ENCODE assay signal across 22 cellular contexts in genomic region chr1:162020145-162020544, GRCh38. TPM values are rescaled to one million over a fixed set of nuclear protein-coding genes. Genes with fewer than 3 reads are reported as not detected.
DNase-seq lines count a peak whose midpoint lies in the region; ATAC-seq, FAIRE-seq and TF ChIP-seq lines count a peak whose summit lies in the region.
"Had no signal": no experiment of that assay in that cellular context is flagged by ENCODE, and none has a peak within 500 bp of the region (broad histone marks: within the 10 kb centered on the region; RNA-seq: fewer than 3 reads in every experiment).

No MANE protein-coding gene starts in this region.

- TF ChIP-seq POLR2A in HepG2 (IDR thresholded peaks at IDR 0.05; ENCODE audit: insufficient read depth in 1 of 2, low read depth in 2 of 2, low read length in 2 of 2) (no peak), right lobe of liver (IDR thresholded peaks at IDR 0.05) (no peak)

- H3K9me2 ChIP-seq in hepatocyte (replicated peaks; ENCODE audit: insufficient read depth): no peaks in the 10 kb centered on the region

- H3K36me3 ChIP-seq in HepG2 (replicated peaks in 1 of 2; ENCODE audit: control insufficient read depth in 1 of 2, insufficient read depth in 2 of 2, low read length in 2 of 2): no peaks in the 10 kb centered on the region
- no peaks in the 10 kb centered on the region for H3K36me3 ChIP-seq in right lobe of liver
- H3K36me3 ChIP-seq in aorta (ENCODE audit: control insufficient read depth in 1 of 2, insufficient read depth in 2 of 2, low read length in 1 of 2): no peaks in the 10 kb centered on the region
- H3K36me3 ChIP-seq in hepatocyte (replicated peaks; ENCODE audit: insufficient read depth, low read depth): no peaks in the 10 kb centered on the region
- H3K36me3 ChIP-seq: upper lobe of right lung had no signal

- H3K27ac ChIP-seq in HepG2 (ENCODE audit: extremely low read length, insufficient read depth, low read length) (no peak overlapping the region), right lobe of liver (no peak overlapping the region), aorta (ENCODE audit: low read depth in 1 of 2, low read length in 2 of 2) (peak overlapping the region in 1 of 2 donors; percentile 80), hepatocyte (no peak overlapping the region)
- H3K27ac ChIP-seq: HL-60, upper lobe of right lung had no signal

- 8% methylated on average over 1 of the region's 2 CpGs for WGBS in HepG2 (ENCODE audit: low lambda C conversion rate)
- WGBS in right lobe of liver (ENCODE audit: insufficient coverage, low coverage, low lambda C conversion rate, missing lambda C conversion rate): 45% methylated on average over 2 of the region's 2 CpGs
- 3 to 4% methylated on average over 2 of the region's 2 CpGs for WGBS in aorta, 2 donors
- WGBS in hepatocyte (ENCODE audit: low lambda C conversion rate, missing lambda C conversion rate): 52% methylated on average over 2 of the region's 2 CpGs

- CTCF ChIA-PET in HepG2 (lab: Yijun Ruan, JAX; ENCODE audit: low intra/inter-chr PET ratio, low total read pairs): no interaction called here

- H3K9me3 ChIP-seq in HepG2 (ENCODE audit: low read length) (no peaks in the 10 kb centered on the region), right lobe of liver (no peaks in the 10 kb centered on the region), aorta (ENCODE audit: control insufficient read depth, low read length) (no peaks in the 10 kb centered on the region), hepatocyte (ENCODE audit: low read depth) (no peaks in the 10 kb centered on the region)
- H3K9me3 ChIP-seq: upper lobe of right lung had no signal

- no peak for DNase-seq in HepG2 (ENCODE audit: low spot score)
- DNase-seq in right lobe of liver: no peak
- peak; percentile 20 to 34 for DNase-seq in cardiac fibroblast (ENCODE audit: low read depth in 2 of 2)
- DNase-seq in kidney tubule cell (ENCODE audit: low spot score): peak; percentile 59
- no peak for DNase-seq in aorta
- no peak for DNase-seq in hepatocyte (ENCODE audit: low spot score)
- no peak for DNase-seq in COLO829 (ENCODE audit: low spot score)
- DNase-seq: activated CD8-positive, alpha-beta T cell treated with anti-CD3 and anti-CD28 coated beads for 36 hours; activated effector memory CD4-positive, alpha-beta T cell treated with anti-CD3 and anti-CD28 coated beads, Interleukin-2, amount 50 U/mL, for 16 hours; activated T-cell treated with anti-CD3 and anti-CD28 coated beads for 4 hours; central memory CD4-positive, alpha-beta T cell; erythroblast; left cardiac atrium; mesenchymal stem cell; naive B cell; NCI-H1436 treated with DMSO at 0.1 percent for 48 hours; NCI-H2171; stimulated activated naive CD8-positive, alpha-beta T cell treated with anti-CD3 and anti-CD28 coated beads, Interleukin-15, amount 100 ng/mL, for 72 hours; upper lobe of right lung had no signal

- H3K79me2 ChIP-seq in HepG2 (ENCODE audit: insufficient read depth, low read length) (no peaks in the 10 kb centered on the region), hepatocyte (no peaks in the 10 kb centered on the region)

- no peaks in the 10 kb centered on the region for H4K20me1 ChIP-seq in HepG2 (ENCODE audit: insufficient read depth, low read length)
- no peaks in the 10 kb centered on the region for H4K20me1 ChIP-seq in hepatocyte (ENCODE audit: insufficient read depth, poor library complexity, severe bottlenecking)

- H3K4me2 ChIP-seq in HepG2 (ENCODE audit: low read depth, low read length) (no peak overlapping the region), hepatocyte (no peak overlapping the region)

- intact Hi-C loops in HepG2 (cut with micrococcal nuclease; ENCODE audit: unreplicated experiment) (no loop called here), right lobe of liver (cut with DNase I) (no loop called here), aorta (cut with DNase I) (loop anchor here (2.0 to 5.0 kb wide), 3 partner anchors 57 to 113 kb away; no protein-coding TSS in a partner anchor)

- H3K9ac ChIP-seq in HepG2 (ENCODE audit: insufficient read depth, low read depth, low read length): no peak overlapping the region

- TF ChIP-seq RAD21 in HepG2 (CRISPR knock-in tag; IDR thresholded peaks at IDR 0.05): no peak

- H3K4me1 ChIP-seq in HepG2 (ENCODE audit: insufficient read depth, low read length) (0 out of 2 replicates have a peak, but pooled peaks cover 5% of the 10 kb centered on the region), right lobe of liver (peaks cover 0 to 10% (median 0%) of the 10 kb centered on the region in 4 donors), aorta (ENCODE audit: control insufficient read depth in 1 of 2, insufficient read depth in 2 of 2, low read length in 2 of 2) (peaks cover 8 to 17% of the 10 kb centered on the region in 2 donors), hepatocyte (ENCODE audit: insufficient read depth) (peaks cover 4% of the 10 kb centered on the region)

- ATAC-seq in HepG2: no peak
- no peak for ATAC-seq in right lobe of liver
- peak; percentile 58 for ATAC-seq in aorta (ENCODE audit: low FRiP score)
- ATAC-seq in HG02588 (IDR thresholded peaks at IDR 0.05; ENCODE audit: unreplicated experiment): no peak
- ATAC-seq: activated CD8-positive, alpha-beta T cell treated with anti-CD3 and anti-CD28 coated beads for 36 hours; stimulated activated naive CD8-positive, alpha-beta T cell treated with anti-CD3 and anti-CD28 coated beads, Interleukin-15, amount 100 ng/mL, for 72 hours; upper lobe of right lung had no signal

- FAIRE-seq in HepG2 (lab: Jason Lieb, UNC): no peak
- FAIRE-seq: GM19239 had no signal

- H3K4me3 ChIP-seq in HepG2 (replicated peaks in 1 of 3; ENCODE audit: insufficient read depth in 1 of 3, low read depth in 2 of 3, low read length in 3 of 3) (no peak overlapping the region), right lobe of liver (no peak overlapping the region), cardiac fibroblast (replicated peaks in 1 of 2; ENCODE audit: low read depth in 2 of 2, low read length in 2 of 2) (no peak overlapping the region), aorta (ENCODE audit: low read length in 2 of 2) (no peak overlapping the region), hepatocyte (no peak overlapping the region)
- H3K4me3 ChIP-seq: upper lobe of right lung had no signal

- TF ChIP-seq CTCF in HepG2 (CRISPR knock-in tag; IDR thresholded peaks at IDR 0.05): no peak
- no peak for TF ChIP-seq CTCF in right lobe of liver (IDR thresholded peaks at IDR 0.05)
- no peak for TF ChIP-seq CTCF in cardiac fibroblast (IDR thresholded peaks at IDR 0.05; ENCODE audit: low read depth, low read length)
- no peak for TF ChIP-seq CTCF in hepatocyte (IDR thresholded peaks at IDR 0.05; ENCODE audit: poor library complexity)

- in situ Hi-C loops in HepG2 (cut with HindIII; ENCODE audit: extremely low pct_ligation_motif_present, low pct_unique_long_range_greater_than_20kb): no loop called here

- H3K27me3 ChIP-seq in HepG2 (ENCODE audit: control insufficient read depth in 1 of 2, insufficient read depth in 2 of 2, low read length in 2 of 2): peaks cover 3 to 32% of the 10 kb centered on the region in 2 experiments; a peak in 3 of 5 replicates
- peaks cover 0 to 11% of the 10 kb centered on the region in 2 donors for H3K27me3 ChIP-seq in right lobe of liver
- no peaks in the 10 kb centered on the region for H3K27me3 ChIP-seq in aorta (ENCODE audit: control insufficient read depth in 1 of 2, insufficient read depth in 2 of 2, low read length in 1 of 2)
- peaks cover 14% of the 10 kb centered on the region for H3K27me3 ChIP-seq in hepatocyte

- no peak overlapping the region for H2AFZ ChIP-seq in HepG2 (ENCODE audit: low read length)
- H2AFZ ChIP-seq in hepatocyte: no peak overlapping the region

- no TSS peak for BruUV-seq in HepG2 (replicated peaks; lab: Mats Ljungman, UMichigan)

- no peak for TF ChIP-seq EP300 in HepG2 (IDR thresholded peaks at IDR 0.05; ENCODE audit: low read depth in 2 of 2, low read length in 2 of 2)
- TF ChIP-seq EP300 in HepG2 (CRISPR knock-in tag; IDR thresholded peaks at IDR 0.05; ENCODE audit: borderline replicate concordance): no peak

- POLR2A ChIA-PET in HepG2 (lab: Yijun Ruan, JAX): no interaction called here

RNA-seq across cellular contexts. Expression of gene OLFML2B, which starts 3.5 kb away (rescaled TPM):
- total RNA-seq in HepG2 (2016; rRNA removed; fragmentation: Illumina TruSeq; extraction: Trizol) (not detected in 2 replicates), right lobe of liver (1 to 10 TPM in 3 of 6 experiments, under 1 TPM in 3; 0.37 to 2.1 (median 1.3) TPM), aorta (10 to 100 TPM; 31.9 to 82.6 TPM), hepatocyte (1.2 and 2.2 TPM in 2 replicates)
- total RNA-seq in HepG2 (2016; cell fraction: cytosol; rRNA removed; fragmentation: Illumina TruSeq; extraction: Trizol; ENCODE audit: low read depth): not detected in 2 replicates
- total RNA-seq in HepG2 (2016; cell fraction: insoluble cytoplasmic fraction; rRNA removed; fragmentation: Illumina TruSeq; extraction: Trizol): not detected in 2 replicates
- not detected in 2 replicates for total RNA-seq in HepG2 (2016; cell fraction: membrane; rRNA removed; fragmentation: Illumina TruSeq; extraction: Trizol)
- total RNA-seq in HepG2 (2016; cell fraction: nucleus; rRNA removed; fragmentation: Illumina TruSeq; extraction: Trizol): not detected in 2 replicates
- polyA plus RNA-seq in HepG2 (2011; rRNA removed) (not detected in 2 replicates), aorta (10 to 100 TPM in 1 of 2 donors, 1 to 10 TPM in 1; 8.0 to 39.0 TPM), hepatocyte (2.9 and 3.9 TPM in 2 replicates)
- not detected in 2 replicates for polyA plus RNA-seq in HepG2 (2011; cell fraction: cytosol; rRNA removed)
- polyA plus RNA-seq in HepG2 (2011; cell fraction: nucleus; rRNA removed): not detected in 2 replicates
- not detected in 2 replicates for polyA plus RNA-seq in HepG2 (2012)
- not detected in 2 replicates for polyA plus RNA-seq in HepG2 (2016; cell fraction: cytosol; fragmentation: Illumina TruSeq; extraction: Trizol; ENCODE audit: low read depth)
- polyA plus RNA-seq in HepG2 (2016; cell fraction: insoluble cytoplasmic fraction; fragmentation: Illumina TruSeq; extraction: Trizol; ENCODE audit: low read depth): not detected in 2 replicates
- not detected in 2 replicates for polyA plus RNA-seq in HepG2 (2016; cell fraction: membrane; fragmentation: Illumina TruSeq; extraction: Trizol; ENCODE audit: low read depth)
- polyA plus RNA-seq in HepG2 (2016; cell fraction: nucleus; fragmentation: Illumina TruSeq; extraction: Trizol; ENCODE audit: insufficient read depth, low read depth): not detected in 2 replicates
- 0.05 TPM in 1 of 2 replicates, not detected in the other for polyA minus RNA-seq in HepG2 (2011; rRNA and poly(A)+ RNA removed; ENCODE audit: low replicate concordance)
- polyA minus RNA-seq in HepG2 (2011; cell fraction: cytosol; rRNA and poly(A)+ RNA removed): not detected in 2 replicates
- polyA minus RNA-seq in HepG2 (2011; cell fraction: nucleus; rRNA and poly(A)+ RNA removed): not detected in 2 replicates
- total RNA-seq: activated CD8-positive, alpha-beta T cell treated with anti-CD3 and anti-CD28 coated beads for 36 hours had no signal

RNA-seq across cellular contexts. Expression of gene NOS1AP, which starts 49.3 kb away (rescaled TPM):
- 2.5 and 3.3 TPM in 2 replicates for total RNA-seq in HepG2 (2016; rRNA removed; fragmentation: Illumina TruSeq; extraction: Trizol)
- total RNA-seq in HepG2 (2016; cell fraction: cytosol; rRNA removed; fragmentation: Illumina TruSeq; extraction: Trizol; ENCODE audit: low read depth): 0.44 and 0.71 TPM in 2 replicates
- total RNA-seq in HepG2 (2016; cell fraction: insoluble cytoplasmic fraction; rRNA removed; fragmentation: Illumina TruSeq; extraction: Trizol): 2.0 and 3.2 TPM in 2 replicates
- 1.0 and 1.1 TPM in 2 replicates for total RNA-seq in HepG2 (2016; cell fraction: membrane; rRNA removed; fragmentation: Illumina TruSeq; extraction: Trizol)
- total RNA-seq in HepG2 (2016; cell fraction: nucleus; rRNA removed; fragmentation: Illumina TruSeq; extraction: Trizol): 6.2 and 8.0 TPM in 2 replicates
- 1.9 and 2.0 TPM in 2 replicates for polyA plus RNA-seq in HepG2 (2011; rRNA removed)
- polyA plus RNA-seq in HepG2 (2011; cell fraction: cytosol; rRNA removed): 0.64 and 0.76 TPM in 2 replicates
- polyA plus RNA-seq in HepG2 (2011; cell fraction: nucleus; rRNA removed): 10.0 and 12.0 TPM in 2 replicates
- 3.3 and 4.1 TPM in 2 replicates for polyA plus RNA-seq in HepG2 (2012)
- polyA plus RNA-seq in HepG2 (2016; cell fraction: cytosol; fragmentation: Illumina TruSeq; extraction: Trizol; ENCODE audit: low read depth): 0.06 and 0.09 TPM in 2 replicates
- polyA plus RNA-seq in HepG2 (2016; cell fraction: insoluble cytoplasmic fraction; fragmentation: Illumina TruSeq; extraction: Trizol; ENCODE audit: low read depth): 1.3 and 2.6 TPM in 2 replicates
- polyA plus RNA-seq in HepG2 (2016; cell fraction: membrane; fragmentation: Illumina TruSeq; extraction: Trizol; ENCODE audit: low read depth): 0.14 and 0.41 TPM in 2 replicates
- 5.9 and 7.5 TPM in 2 replicates for polyA plus RNA-seq in HepG2 (2016; cell fraction: nucleus; fragmentation: Illumina TruSeq; extraction: Trizol; ENCODE audit: insufficient read depth, low read depth)
- polyA minus RNA-seq in HepG2 (2011; rRNA and poly(A)+ RNA removed; ENCODE audit: low replicate concordance): 8.3 and 12.9 TPM in 2 replicates
- polyA minus RNA-seq in HepG2 (2011; cell fraction: cytosol; rRNA and poly(A)+ RNA removed): 3.6 and 3.8 TPM in 2 replicates
- polyA minus RNA-seq in HepG2 (2011; cell fraction: nucleus; rRNA and poly(A)+ RNA removed): 23.2 and 23.6 TPM in 2 replicates
- 10 to 100 TPM in 3 of 6 experiments, 1 to 10 TPM in 3; 4.7 to 24.8 (median 11.6) TPM for total RNA-seq in right lobe of liver
- 1 to 10 TPM; 3.5 to 4.8 TPM for total RNA-seq in aorta
- 1 to 10 TPM in 1 of 2 donors, under 1 TPM in 1; 0.97 to 2.6 TPM for polyA plus RNA-seq in aorta
- 0.97 and 1.1 TPM in 2 replicates for total RNA-seq in hepatocyte
- polyA plus RNA-seq in hepatocyte: 4.4 and 9.3 TPM in 2 replicates

Comparison
In these comparisons a context has a peak if more than half of its experiments do, and no peak if none do; other contexts are left out.
1. DNase-seq: peak in cardiac fibroblast (2 of 2) and kidney tubule cell (single experiment); none in HepG2 (single experiment), right lobe of liver (0 of 3), aorta (0 of 2), hepatocyte (single experiment) and COLO829 (single experiment).
2. RNA of gene OLFML2B, which starts 3.5 kb away (total RNA-seq): 31.9 to 82.6 TPM in aorta; 0.37 to 2.1 TPM in right lobe of liver, 1.2 to 2.2 TPM in hepatocyte and not detected in HepG2; every median in the first group is over 10 times any median in the second.
3. intact Hi-C loops: an anchor here in aorta (2.0 to 5.0 kb wide); none called in HepG2 and right lobe of liver.